Comparison of ENCODE assay signal across 1 cellular context in the genomic region with DNA sequence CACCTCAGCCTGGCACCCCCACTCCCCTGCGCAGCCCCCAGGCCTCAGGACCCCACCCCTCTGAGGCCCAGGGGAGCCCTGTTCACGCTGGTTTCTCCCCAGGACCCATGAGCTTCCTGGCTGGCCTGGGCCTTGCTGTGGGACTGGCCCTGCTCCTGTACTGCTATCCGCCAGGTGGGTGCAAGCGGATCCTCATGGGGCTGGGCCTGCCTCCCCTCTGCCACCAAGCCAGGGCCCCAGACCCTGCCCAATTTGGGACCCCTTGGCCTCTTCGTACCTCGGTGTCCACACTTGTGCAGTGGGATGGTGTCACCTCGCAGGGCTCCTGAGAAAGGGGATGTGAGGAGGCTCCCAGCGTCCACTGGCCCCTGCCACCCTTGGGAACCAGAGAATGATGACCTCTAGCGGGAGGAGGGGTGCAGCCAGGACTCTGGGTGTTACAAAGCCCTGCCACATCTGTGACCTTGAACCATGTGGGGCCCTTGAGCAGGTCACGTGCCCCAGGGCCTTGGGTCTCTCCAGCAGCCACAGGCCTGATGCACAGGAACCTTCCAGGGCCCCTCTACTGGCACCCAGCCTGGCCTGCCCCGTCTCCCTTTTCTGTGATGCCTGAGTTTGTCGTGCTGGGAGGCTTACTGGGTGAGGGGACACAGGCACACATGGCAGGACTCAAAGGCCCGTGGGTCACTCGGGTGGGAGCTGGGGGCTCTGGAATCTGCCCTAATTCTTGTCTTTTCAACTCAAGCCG.
TF ChIP-seq lines count a peak whose summit lies in the region.

No MANE protein-coding gene starts in this region.

TF ChIP-seq in HepG2, 621 proteins besides CTCF, POLR2A, EP300 and RAD21 (continued from another document and continues in another):
- TF ChIP-seq, protein P1, sequence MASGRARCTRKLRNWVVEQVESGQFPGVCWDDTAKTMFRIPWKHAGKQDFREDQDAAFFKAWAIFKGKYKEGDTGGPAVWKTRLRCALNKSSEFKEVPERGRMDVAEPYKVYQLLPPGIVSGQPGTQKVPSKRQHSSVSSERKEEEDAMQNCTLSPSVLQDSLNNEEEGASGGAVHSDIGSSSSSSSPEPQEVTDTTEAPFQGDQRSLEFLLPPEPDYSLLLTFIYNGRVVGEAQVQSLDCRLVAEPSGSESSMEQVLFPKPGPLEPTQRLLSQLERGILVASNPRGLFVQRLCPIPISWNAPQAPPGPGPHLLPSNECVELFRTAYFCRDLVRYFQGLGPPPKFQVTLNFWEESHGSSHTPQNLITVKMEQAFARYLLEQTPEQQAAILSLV (CRISPR knock-in tag; IDR thresholded peaks at IDR 0.05; ENCODE audit: borderline replicate concordance) = no peak; the same call in 1 of the 2 replicates
- TF ChIP-seq GATAD1 (CRISPR knock-in tag; IDR thresholded peaks at IDR 0.05) (peak; percentile 71), ZNF678 (CRISPR knock-in tag; IDR thresholded peaks at IDR 0.05) (no peak), ARID2 (CRISPR knock-in tag; IDR thresholded peaks at IDR 0.05; ENCODE audit: borderline replicate concordance) (no peak), ZNF720 (CRISPR knock-in tag; IDR thresholded peaks at IDR 0.05) (no peak), ZFP36L1 (CRISPR knock-in tag; IDR thresholded peaks at IDR 0.05) (no peak), CHD4 (IDR thresholded peaks at IDR 0.05; ENCODE audit: borderline replicate concordance, low read length) (no peak), ZNF737 (CRISPR knock-in tag; IDR thresholded peaks at IDR 0.05; ENCODE audit: borderline replicate concordance) (no peak), PHB2 (IDR thresholded peaks at IDR 0.05; ENCODE audit: partially characterized antibody) (no peak), ZNF652 (CRISPR knock-in tag; IDR thresholded peaks at IDR 0.05; ENCODE audit: borderline replicate concordance, low read depth) (0 out of 2 replicates have a peak, but pooled peaks have one; percentile 19), SMAD3 (CRISPR knock-in tag; IDR thresholded peaks at IDR 0.05) (peak; percentile 84; the same call in 1 of the 2 replicates), NR3C1 (CRISPR knock-in tag; IDR thresholded peaks at IDR 0.05) (no peak), FOSL1 (CRISPR knock-in tag; IDR thresholded peaks at IDR 0.05; ENCODE audit: borderline replicate concordance) (no peak), KMT2A (CRISPR knock-in tag; IDR thresholded peaks at IDR 0.05) (peak; percentile 25; the same call in 1 of the 2 replicates), NFE2L1 (CRISPR knock-in tag; IDR thresholded peaks at IDR 0.05; ENCODE audit: borderline replicate concordance) (no peak), JUNB (CRISPR knock-in tag; IDR thresholded peaks at IDR 0.05; ENCODE audit: borderline replicate concordance) (no peak), PRPF4 (IDR thresholded peaks at IDR 0.05; ENCODE audit: low read depth, low read length, poor library complexity, severe bottlenecking) (no peak), RXRB (CRISPR knock-in tag; IDR thresholded peaks at IDR 0.05; ENCODE audit: borderline replicate concordance) (peak; percentile 88), ZSCAN25 (CRISPR knock-in tag; IDR thresholded peaks at IDR 0.05) (peak; percentile 96), PRMT3 (CRISPR knock-in tag; IDR thresholded peaks at IDR 0.05; ENCODE audit: borderline replicate concordance, low read depth) (no peak), RFXANK (CRISPR knock-in tag; IDR thresholded peaks at IDR 0.05) (no peak), KMT2B (CRISPR knock-in tag; IDR thresholded peaks at IDR 0.05) (peak; percentile 57; the same call in 1 of the 2 replicates), BRD4 (CRISPR knock-in tag; IDR thresholded peaks at IDR 0.05) (no peak), MAFK (conservative IDR thresholded peaks at IDR 0.05 in 1 of 2, IDR thresholded peaks at IDR 0.05 in 1 of 2; ENCODE audit: low read length in 2 of 2) (no peak), SALL2 (CRISPR knock-in tag; IDR thresholded peaks at IDR 0.05) (peak; percentile 70; the same call in 1 of the 2 replicates), ZNF335 (CRISPR knock-in tag; IDR thresholded peaks at IDR 0.05) (peak; percentile 60; the same call in 1 of the 2 replicates), KDM5A (IDR thresholded peaks at IDR 0.05; ENCODE audit: borderline replicate concordance, low read length) (no peak), FOXK1 (CRISPR knock-in tag; IDR thresholded peaks at IDR 0.05; ENCODE audit: borderline replicate concordance, low read depth) (peak; percentile 72; the same call in 1 of the 2 replicates), PAF1 (CRISPR knock-in tag; IDR thresholded peaks at IDR 0.05) (no peak), TCF7 (IDR thresholded peaks at IDR 0.05; ENCODE audit: low read depth) (no peak), SNAI1 (CRISPR knock-in tag; IDR thresholded peaks at IDR 0.05; ENCODE audit: borderline replicate concordance) (no peak), SIN3B (IDR thresholded peaks at IDR 0.05; ENCODE audit: low read length) (no peak)
- TF ChIP-seq, protein P2, sequence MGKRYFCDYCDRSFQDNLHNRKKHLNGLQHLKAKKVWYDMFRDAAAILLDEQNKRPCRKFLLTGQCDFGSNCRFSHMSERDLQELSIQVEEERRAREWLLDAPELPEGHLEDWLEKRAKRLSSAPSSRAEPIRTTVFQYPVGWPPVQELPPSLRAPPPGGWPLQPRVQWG (CRISPR knock-in tag; IDR thresholded peaks at IDR 0.05; ENCODE audit: borderline replicate concordance, low read depth) = no peak
- TF ChIP-seq, protein P3, sequence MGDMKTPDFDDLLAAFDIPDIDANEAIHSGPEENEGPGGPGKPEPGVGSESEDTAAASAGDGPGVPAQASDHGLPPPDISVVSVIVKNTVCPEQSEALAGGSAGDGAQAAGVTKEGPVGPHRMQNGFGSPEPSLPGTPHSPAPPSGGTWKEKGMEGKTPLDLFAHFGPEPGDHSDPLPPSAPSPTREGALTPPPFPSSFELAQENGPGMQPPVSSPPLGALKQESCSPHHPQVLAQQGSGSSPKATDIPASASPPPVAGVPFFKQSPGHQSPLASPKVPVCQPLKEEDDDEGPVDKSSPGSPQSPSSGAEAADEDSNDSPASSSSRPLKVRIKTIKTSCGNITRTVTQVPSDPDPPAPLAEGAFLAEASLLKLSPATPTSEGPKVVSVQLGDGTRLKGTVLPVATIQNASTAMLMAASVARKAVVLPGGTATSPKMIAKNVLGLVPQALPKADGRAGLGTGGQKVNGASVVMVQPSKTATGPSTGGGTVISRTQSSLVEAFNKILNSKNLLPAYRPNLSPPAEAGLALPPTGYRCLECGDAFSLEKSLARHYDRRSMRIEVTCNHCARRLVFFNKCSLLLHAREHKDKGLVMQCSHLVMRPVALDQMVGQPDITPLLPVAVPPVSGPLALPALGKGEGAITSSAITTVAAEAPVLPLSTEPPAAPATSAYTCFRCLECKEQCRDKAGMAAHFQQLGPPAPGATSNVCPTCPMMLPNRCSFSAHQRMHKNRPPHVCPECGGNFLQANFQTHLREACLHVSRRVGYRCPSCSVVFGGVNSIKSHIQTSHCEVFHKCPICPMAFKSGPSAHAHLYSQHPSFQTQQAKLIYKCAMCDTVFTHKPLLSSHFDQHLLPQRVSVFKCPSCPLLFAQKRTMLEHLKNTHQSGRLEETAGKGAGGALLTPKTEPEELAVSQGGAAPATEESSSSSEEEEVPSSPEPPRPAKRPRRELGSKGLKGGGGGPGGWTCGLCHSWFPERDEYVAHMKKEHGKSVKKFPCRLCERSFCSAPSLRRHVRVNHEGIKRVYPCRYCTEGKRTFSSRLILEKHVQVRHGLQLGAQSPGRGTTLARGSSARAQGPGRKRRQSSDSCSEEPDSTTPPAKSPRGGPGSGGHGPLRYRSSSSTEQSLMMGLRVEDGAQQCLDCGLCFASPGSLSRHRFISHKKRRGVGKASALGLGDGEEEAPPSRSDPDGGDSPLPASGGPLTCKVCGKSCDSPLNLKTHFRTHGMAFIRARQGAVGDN (CRISPR knock-in tag; IDR thresholded peaks at IDR 0.05) = peak; percentile 99
- TF ChIP-seq, protein P4, sequence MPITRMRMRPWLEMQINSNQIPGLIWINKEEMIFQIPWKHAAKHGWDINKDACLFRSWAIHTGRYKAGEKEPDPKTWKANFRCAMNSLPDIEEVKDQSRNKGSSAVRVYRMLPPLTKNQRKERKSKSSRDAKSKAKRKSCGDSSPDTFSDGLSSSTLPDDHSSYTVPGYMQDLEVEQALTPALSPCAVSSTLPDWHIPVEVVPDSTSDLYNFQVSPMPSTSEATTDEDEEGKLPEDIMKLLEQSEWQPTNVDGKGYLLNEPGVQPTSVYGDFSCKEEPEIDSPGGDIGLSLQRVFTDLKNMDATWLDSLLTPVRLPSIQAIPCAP (CRISPR knock-in tag; IDR thresholded peaks at IDR 0.05; ENCODE audit: low read depth) = no peak
- TF ChIP-seq, protein P5, sequence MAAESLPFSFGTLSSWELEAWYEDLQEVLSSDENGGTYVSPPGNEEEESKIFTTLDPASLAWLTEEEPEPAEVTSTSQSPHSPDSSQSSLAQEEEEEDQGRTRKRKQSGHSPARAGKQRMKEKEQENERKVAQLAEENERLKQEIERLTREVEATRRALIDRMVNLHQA (CRISPR knock-in tag; IDR thresholded peaks at IDR 0.05) = no peak
- TF ChIP-seq, protein P6, sequence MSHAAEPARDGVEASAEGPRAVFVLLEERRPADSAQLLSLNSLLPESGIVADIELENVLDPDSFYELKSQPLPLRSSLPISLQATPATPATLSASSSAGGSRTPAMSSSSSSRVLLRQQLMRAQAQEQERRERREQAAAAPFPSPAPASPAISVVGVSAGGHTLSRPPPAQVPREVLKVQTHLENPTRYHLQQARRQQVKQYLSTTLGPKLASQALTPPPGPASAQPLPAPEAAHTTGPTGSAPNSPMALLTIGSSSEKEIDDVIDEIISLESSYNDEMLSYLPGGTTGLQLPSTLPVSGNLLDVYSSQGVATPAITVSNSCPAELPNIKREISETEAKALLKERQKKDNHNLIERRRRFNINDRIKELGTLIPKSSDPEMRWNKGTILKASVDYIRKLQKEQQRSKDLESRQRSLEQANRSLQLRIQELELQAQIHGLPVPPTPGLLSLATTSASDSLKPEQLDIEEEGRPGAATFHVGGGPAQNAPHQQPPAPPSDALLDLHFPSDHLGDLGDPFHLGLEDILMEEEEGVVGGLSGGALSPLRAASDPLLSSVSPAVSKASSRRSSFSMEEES (CRISPR knock-in tag; IDR thresholded peaks at IDR 0.05) = peak; percentile 95
- TF ChIP-seq, protein P7, sequence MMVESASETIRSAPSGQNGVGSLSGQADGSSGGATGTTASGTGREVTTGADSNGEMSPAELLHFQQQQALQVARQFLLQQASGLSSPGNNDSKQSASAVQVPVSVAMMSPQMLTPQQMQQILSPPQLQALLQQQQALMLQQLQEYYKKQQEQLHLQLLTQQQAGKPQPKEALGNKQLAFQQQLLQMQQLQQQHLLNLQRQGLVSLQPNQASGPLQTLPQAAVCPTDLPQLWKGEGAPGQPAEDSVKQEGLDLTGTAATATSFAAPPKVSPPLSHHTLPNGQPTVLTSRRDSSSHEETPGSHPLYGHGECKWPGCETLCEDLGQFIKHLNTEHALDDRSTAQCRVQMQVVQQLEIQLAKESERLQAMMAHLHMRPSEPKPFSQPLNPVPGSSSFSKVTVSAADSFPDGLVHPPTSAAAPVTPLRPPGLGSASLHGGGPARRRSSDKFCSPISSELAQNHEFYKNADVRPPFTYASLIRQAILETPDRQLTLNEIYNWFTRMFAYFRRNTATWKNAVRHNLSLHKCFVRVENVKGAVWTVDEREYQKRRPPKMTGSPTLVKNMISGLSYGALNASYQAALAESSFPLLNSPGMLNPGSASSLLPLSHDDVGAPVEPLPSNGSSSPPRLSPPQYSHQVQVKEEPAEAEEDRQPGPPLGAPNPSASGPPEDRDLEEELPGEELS (CRISPR knock-in tag; IDR thresholded peaks at IDR 0.05) = peak; percentile 56; the same call in 1 of the 2 replicates
- TF ChIP-seq, protein P8, sequence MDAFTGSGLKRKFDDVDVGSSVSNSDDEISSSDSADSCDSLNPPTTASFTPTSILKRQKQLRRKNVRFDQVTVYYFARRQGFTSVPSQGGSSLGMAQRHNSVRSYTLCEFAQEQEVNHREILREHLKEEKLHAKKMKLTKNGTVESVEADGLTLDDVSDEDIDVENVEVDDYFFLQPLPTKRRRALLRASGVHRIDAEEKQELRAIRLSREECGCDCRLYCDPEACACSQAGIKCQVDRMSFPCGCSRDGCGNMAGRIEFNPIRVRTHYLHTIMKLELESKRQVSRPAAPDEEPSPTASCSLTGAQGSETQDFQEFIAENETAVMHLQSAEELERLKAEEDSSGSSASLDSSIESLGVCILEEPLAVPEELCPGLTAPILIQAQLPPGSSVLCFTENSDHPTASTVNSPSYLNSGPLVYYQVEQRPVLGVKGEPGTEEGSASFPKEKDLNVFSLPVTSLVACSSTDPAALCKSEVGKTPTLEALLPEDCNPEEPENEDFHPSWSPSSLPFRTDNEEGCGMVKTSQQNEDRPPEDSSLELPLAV (CRISPR knock-in tag; conservative IDR thresholded peaks at IDR 0.05; ENCODE audit: low read depth) = 0 out of 2 replicates have a peak, but pooled peaks have one; percentile 43
- TF ChIP-seq, protein P9, sequence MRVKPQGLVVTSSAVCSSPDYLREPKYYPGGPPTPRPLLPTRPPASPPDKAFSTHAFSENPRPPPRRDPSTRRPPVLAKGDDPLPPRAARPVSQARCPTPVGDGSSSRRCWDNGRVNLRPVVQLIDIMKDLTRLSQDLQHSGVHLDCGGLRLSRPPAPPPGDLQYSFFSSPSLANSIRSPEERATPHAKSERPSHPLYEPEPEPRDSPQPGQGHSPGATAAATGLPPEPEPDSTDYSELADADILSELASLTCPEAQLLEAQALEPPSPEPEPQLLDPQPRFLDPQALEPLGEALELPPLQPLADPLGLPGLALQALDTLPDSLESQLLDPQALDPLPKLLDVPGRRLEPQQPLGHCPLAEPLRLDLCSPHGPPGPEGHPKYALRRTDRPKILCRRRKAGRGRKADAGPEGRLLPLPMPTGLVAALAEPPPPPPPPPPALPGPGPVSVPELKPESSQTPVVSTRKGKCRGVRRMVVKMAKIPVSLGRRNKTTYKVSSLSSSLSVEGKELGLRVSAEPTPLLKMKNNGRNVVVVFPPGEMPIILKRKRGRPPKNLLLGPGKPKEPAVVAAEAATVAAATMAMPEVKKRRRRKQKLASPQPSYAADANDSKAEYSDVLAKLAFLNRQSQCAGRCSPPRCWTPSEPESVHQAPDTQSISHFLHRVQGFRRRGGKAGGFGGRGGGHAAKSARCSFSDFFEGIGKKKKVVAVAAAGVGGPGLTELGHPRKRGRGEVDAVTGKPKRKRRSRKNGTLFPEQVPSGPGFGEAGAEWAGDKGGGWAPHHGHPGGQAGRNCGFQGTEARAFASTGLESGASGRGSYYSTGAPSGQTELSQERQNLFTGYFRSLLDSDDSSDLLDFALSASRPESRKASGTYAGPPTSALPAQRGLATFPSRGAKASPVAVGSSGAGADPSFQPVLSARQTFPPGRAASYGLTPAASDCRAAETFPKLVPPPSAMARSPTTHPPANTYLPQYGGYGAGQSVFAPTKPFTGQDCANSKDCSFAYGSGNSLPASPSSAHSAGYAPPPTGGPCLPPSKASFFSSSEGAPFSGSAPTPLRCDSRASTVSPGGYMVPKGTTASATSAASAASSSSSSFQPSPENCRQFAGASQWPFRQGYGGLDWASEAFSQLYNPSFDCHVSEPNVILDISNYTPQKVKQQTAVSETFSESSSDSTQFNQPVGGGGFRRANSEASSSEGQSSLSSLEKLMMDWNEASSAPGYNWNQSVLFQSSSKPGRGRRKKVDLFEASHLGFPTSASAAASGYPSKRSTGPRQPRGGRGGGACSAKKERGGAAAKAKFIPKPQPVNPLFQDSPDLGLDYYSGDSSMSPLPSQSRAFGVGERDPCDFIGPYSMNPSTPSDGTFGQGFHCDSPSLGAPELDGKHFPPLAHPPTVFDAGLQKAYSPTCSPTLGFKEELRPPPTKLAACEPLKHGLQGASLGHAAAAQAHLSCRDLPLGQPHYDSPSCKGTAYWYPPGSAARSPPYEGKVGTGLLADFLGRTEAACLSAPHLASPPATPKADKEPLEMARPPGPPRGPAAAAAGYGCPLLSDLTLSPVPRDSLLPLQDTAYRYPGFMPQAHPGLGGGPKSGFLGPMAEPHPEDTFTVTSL (CRISPR knock-in tag; IDR thresholded peaks at IDR 0.05; ENCODE audit: borderline replicate concordance) = no peak
